In genomic region chr17:31381165-31381668, GRCh38 we compare ENCODE assay signal across 25 cellular contexts. TPM values are rescaled to one million over a fixed set of nuclear protein-coding genes. Genes with fewer than 3 reads are reported as not detected.
"Had no signal": no experiment of that assay in that cellular context is flagged by ENCODE, and none has a peak within 500 bp of the region (broad histone marks: within the 10 kb centered on the region; RNA-seq: fewer than 3 reads in every experiment).

No MANE protein-coding gene starts in this region.

- H3K27ac Mint-ChIP-seq: natural killer cell; nephron progenitor cell; stimulated activated effector memory CD8-positive, alpha-beta T cell treated with anti-CD3 and anti-CD28 coated beads, Interleukin-12 subunit alpha, Interleukin-12 subunit beta, amount 100 ng/mL, for 72 hours; stimulated activated naive CD8-positive, alpha-beta T cell treated with anti-CD3 and anti-CD28 coated beads, Interleukin-15, amount 100 ng/mL, for 72 hours; type B pancreatic cell had no signal

- H3K36me3 ChIP-seq: ovary, prostate gland, uterus had no signal

- H3K9me3 ChIP-seq: left ventricle myocardium inferior, ovary, prostate gland, sigmoid colon, spleen, tibial nerve, uterus had no signal

- H3K4me3 ChIP-seq: left ventricle myocardium inferior, lung, ovary, prostate gland, sigmoid colon, spleen, tibial nerve, uterus had no signal

- H3K27ac ChIP-seq: left ventricle myocardium inferior, ovary, prostate gland, sigmoid colon, spleen, tibial nerve, uterus had no signal

- H3K27me3 ChIP-seq: ovary, sigmoid colon, spleen, tibial nerve, uterus had no signal

- H3K4me1 Mint-ChIP-seq: mesothelial cell of epicardium; naive B cell; natural killer cell; nephron progenitor cell; stimulated activated effector memory CD8-positive, alpha-beta T cell treated with anti-CD3 and anti-CD28 coated beads, Interleukin-12 subunit alpha, Interleukin-12 subunit beta, amount 100 ng/mL, for 72 hours; stimulated activated naive CD8-positive, alpha-beta T cell treated with anti-CD3 and anti-CD28 coated beads, Interleukin-15, amount 100 ng/mL, for 72 hours had no signal

- H3K4me1 ChIP-seq: left ventricle myocardium inferior, prostate gland, sigmoid colon, uterus had no signal

- FAIRE-seq: small intestine had no signal

- H3K36me3 Mint-ChIP-seq: naive B cell; natural killer cell; stimulated activated effector memory CD8-positive, alpha-beta T cell treated with anti-CD3 and anti-CD28 coated beads, Interleukin-12 subunit alpha, Interleukin-12 subunit beta, amount 100 ng/mL, for 72 hours had no signal

- H3K4me3 Mint-ChIP-seq: mesothelial cell of epicardium; naive B cell; natural killer cell; nephron progenitor cell; stimulated activated effector memory CD8-positive, alpha-beta T cell treated with anti-CD3 and anti-CD28 coated beads, Interleukin-12 subunit alpha, Interleukin-12 subunit beta, amount 100 ng/mL, for 72 hours; stimulated activated naive CD8-positive, alpha-beta T cell treated with anti-CD3 and anti-CD28 coated beads, Interleukin-15, amount 100 ng/mL, for 72 hours; type B pancreatic cell had no signal

- H3K9me3 Mint-ChIP-seq: mesothelial cell of epicardium; naive B cell; natural killer cell; nephron progenitor cell; stimulated activated effector memory CD8-positive, alpha-beta T cell treated with anti-CD3 and anti-CD28 coated beads, Interleukin-12 subunit alpha, Interleukin-12 subunit beta, amount 100 ng/mL, for 72 hours; stimulated activated naive CD8-positive, alpha-beta T cell treated with anti-CD3 and anti-CD28 coated beads, Interleukin-15, amount 100 ng/mL, for 72 hours; type B pancreatic cell had no signal

- DNase-seq: islet precursor cell; left ventricle myocardium inferior; mesendoderm; naive B cell; natural killer cell; nephron progenitor cell; ovary; posterior cingulate gyrus; retina; right cardiac atrium; sigmoid colon; small intestine; spleen; stimulated activated CD4-positive, alpha-beta T cell treated with anti-CD3 and anti-CD28 coated beads, Interleukin-4, amount 100 ng/mL, for 24 hours; stimulated activated naive CD4-positive, alpha-beta T cell treated with Interleukin-2 at 50 U/mL for 16 hours; stimulated activated naive CD8-positive, alpha-beta T cell treated with anti-CD3 and anti-CD28 coated beads, Interleukin-15, amount 100 ng/mL, for 72 hours; substantia nigra; uterus had no signal

- ATAC-seq: natural killer cell; right cardiac atrium; stimulated activated effector memory CD8-positive, alpha-beta T cell treated with anti-CD3 and anti-CD28 coated beads, Interleukin-12 subunit alpha, Interleukin-12 subunit beta, amount 100 ng/mL, for 72 hours; stimulated activated naive CD8-positive, alpha-beta T cell treated with anti-CD3 and anti-CD28 coated beads, Interleukin-15, amount 100 ng/mL, for 72 hours had no signal

- H3K27me3 Mint-ChIP-seq: naive B cell; stimulated activated naive CD8-positive, alpha-beta T cell treated with anti-CD3 and anti-CD28 coated beads, Interleukin-15, amount 100 ng/mL, for 72 hours; type B pancreatic cell had no signal

RNA-seq across cellular contexts. Expression of gene EVI2A, which starts 59.8 kb away (rescaled TPM):
- total RNA-seq: kidney epithelial cell, mesothelial cell of epicardium had no signal
